14 cellular contexts compared by ENCODE assay signal in the genomic region with DNA sequence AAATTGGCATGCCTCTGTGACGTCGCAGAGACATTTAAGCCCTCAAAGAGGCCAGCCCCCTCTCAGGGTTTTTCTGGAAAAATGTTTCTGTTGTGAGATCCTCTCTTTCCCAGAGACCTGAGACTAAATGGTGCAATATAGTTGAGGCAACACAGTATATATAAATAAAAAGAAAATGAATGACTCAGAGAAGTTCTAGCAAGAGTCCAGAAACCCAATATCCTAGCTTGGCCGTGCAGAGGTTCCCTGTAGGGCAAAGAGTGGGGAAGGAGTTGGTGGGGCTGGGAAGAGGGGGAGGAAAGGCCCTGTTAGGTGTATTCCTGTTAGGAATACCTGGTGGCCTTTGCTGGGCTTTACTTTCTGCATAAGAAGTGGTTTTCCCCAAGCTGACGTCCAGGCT.
DNase-seq lines count a peak whose midpoint lies in the region; ATAC-seq and TF ChIP-seq lines count a peak whose summit lies in the region.
"Had no signal": no experiment of that assay in that cellular context is flagged by ENCODE, and none has a peak within 500 bp of the region (broad histone marks: within the 10 kb centered on the region; RNA-seq: fewer than 3 reads in every experiment).

No MANE protein-coding gene starts in this region.

- no peak overlapping the region for H3K18ac ChIP-seq in IMR-90 (ENCODE audit: low read depth, low read length)

- no peak overlapping the region for H2BK15ac ChIP-seq in IMR-90 (ENCODE audit: low read depth, low read length)

- H3K27ac ChIP-seq in IMR-90 (ENCODE audit: insufficient read depth, low read length) (no peak overlapping the region), neural progenitor cell (no peak overlapping the region), tibial artery (peak overlapping the region; percentile 79 to 83)
- H3K27ac ChIP-seq: BLaER1, HL-60, PC-9 had no signal

- peaks cover 4% of the 10 kb centered on the region for H3K27me3 ChIP-seq in IMR-90 (ENCODE audit: control insufficient read depth, insufficient read depth, low read length)
- no peaks in the 10 kb centered on the region for H3K27me3 ChIP-seq in neural progenitor cell
- H3K27me3 ChIP-seq in tibial artery = no peaks in the 10 kb centered on the region
- H3K27me3 ChIP-seq: BLaER1 had no signal

- TF ChIP-seq RAD21 in IMR-90 (IDR thresholded peaks at IDR 0.05; ENCODE audit: low read length) = no peak

- no peak overlapping the region for H3K14ac ChIP-seq in IMR-90 (replicated peaks; ENCODE audit: low read depth, low read length)

- H3K27ac Mint-ChIP-seq in neural progenitor cell (peak overlapping the region; percentile 82), chondrocyte (ENCODE audit: unreplicated experiment) (no peak overlapping the region)
- H3K27ac Mint-ChIP-seq in activated T-cell treated with anti-CD3 and anti-CD28 coated beads, Interleukin-2, amount 50 U/mL, for 72 hours = no peak overlapping the region
- H3K27ac Mint-ChIP-seq: CD8-positive, alpha-beta T cell had no signal

- H2AFZ ChIP-seq in IMR-90 (replicated peaks; ENCODE audit: low read length, poor library complexity) (no peak overlapping the region), neural progenitor cell (replicated peaks) (no peak overlapping the region)
- H2AFZ ChIP-seq: PC-9 had no signal

- ATAC-seq in IMR-90 (ENCODE audit: low read depth) = no peak
- no peak for ATAC-seq in activated T-cell treated with anti-CD3 and anti-CD28 coated beads, Interleukin-2, amount 50 U/mL, for 72 hours (replicated peaks in 1 of 2)
- ATAC-seq: CD8-positive, alpha-beta T cell; HCT116 had no signal

- H3K4me3 Mint-ChIP-seq in neural progenitor cell (no peak overlapping the region), chondrocyte (ENCODE audit: unreplicated experiment) (no peak overlapping the region)
- H3K4me3 Mint-ChIP-seq in activated T-cell treated with anti-CD3 and anti-CD28 coated beads, Interleukin-2, amount 50 U/mL, for 72 hours = no peak overlapping the region
- H3K4me3 Mint-ChIP-seq: CD8-positive, alpha-beta T cell had no signal

- H2AK5ac ChIP-seq in IMR-90 (ENCODE audit: low read depth, low read length) = no peak overlapping the region

- no peak overlapping the region for H2AK9ac ChIP-seq in IMR-90 (replicated peaks; ENCODE audit: low read depth, low read length, poor library complexity)

- H3K27me3 Mint-ChIP-seq in neural progenitor cell (ENCODE audit: insufficient read depth, low read depth) (peaks cover 10% of the 10 kb centered on the region), chondrocyte (ENCODE audit: low read depth) (no peaks in the 10 kb centered on the region)
- H3K27me3 Mint-ChIP-seq in activated T-cell treated with anti-CD3 and anti-CD28 coated beads, Interleukin-2, amount 50 U/mL, for 72 hours (ENCODE audit: low read depth) = peaks cover 10% of the 10 kb centered on the region

- dilution Hi-C loops in IMR-90 (cut with HindIII; ENCODE audit: low sequenced_read_pairs, unreplicated experiment) = no loop called here

- H3K9me3 ChIP-seq in IMR-90 (ENCODE audit: control insufficient read depth, insufficient read depth, low read length) = no peaks in the 10 kb centered on the region
- no peaks in the 10 kb centered on the region for H3K9me3 ChIP-seq in neural progenitor cell (ENCODE audit: low read depth)
- H3K9me3 ChIP-seq in tibial artery = no peaks in the 10 kb centered on the region
- H3K9me3 ChIP-seq: BLaER1 had no signal

- no peak overlapping the region for H3K56ac ChIP-seq in IMR-90 (ENCODE audit: extremely low read depth, insufficient read depth, low read length)

- TF ChIP-seq POLR2A in IMR-90 (IDR thresholded peaks at IDR 0.05; ENCODE audit: low read depth, low read length) = no peak

- no peak overlapping the region for H4K91ac ChIP-seq in IMR-90 (ENCODE audit: insufficient read depth, low read depth, low read length)

- no peak overlapping the region for H2BK20ac ChIP-seq in IMR-90 (ENCODE audit: low read depth, low read length)

- H3K9me3 Mint-ChIP-seq in neural progenitor cell (peaks cover 4% of the 10 kb centered on the region), chondrocyte (ENCODE audit: low read depth) (peaks cover 3% of the 10 kb centered on the region)
- no peaks in the 10 kb centered on the region for H3K9me3 Mint-ChIP-seq in activated T-cell treated with anti-CD3 and anti-CD28 coated beads, Interleukin-2, amount 50 U/mL, for 72 hours
- H3K9me3 Mint-ChIP-seq: CD8-positive, alpha-beta T cell had no signal

- H3K36me3 Mint-ChIP-seq in neural progenitor cell = no peaks in the 10 kb centered on the region
- H3K36me3 Mint-ChIP-seq in activated T-cell treated with anti-CD3 and anti-CD28 coated beads, Interleukin-2, amount 50 U/mL, for 72 hours (ENCODE audit: insufficient read depth in 2 of 2) = peaks cover 0 to 3% of the 10 kb centered on the region in 2 donors
- no peaks in the 10 kb centered on the region for H3K36me3 Mint-ChIP-seq in chondrocyte (ENCODE audit: low read depth)
- H3K36me3 Mint-ChIP-seq: CD8-positive, alpha-beta T cell had no signal

- H3K79me1 ChIP-seq in IMR-90 (ENCODE audit: low read depth in 1 of 2, low read length in 2 of 2) = no peaks in the 10 kb centered on the region

- in situ Hi-C loops in IMR-90 (cut with MboI; ENCODE audit: low sequenced_read_pairs) = loop anchor here (5.0 to 25.0 kb wide), 5 partner anchors 155 to 705 kb away; no protein-coding TSS in a partner anchor

- H3K4me3 ChIP-seq in IMR-90 (ENCODE audit: insufficient read depth, low read depth, low read length) (no peak overlapping the region), neural progenitor cell (no peak overlapping the region), tibial artery (no peak overlapping the region)
- H3K4me3 ChIP-seq: BLaER1, PC-9 had no signal

- no peaks in the 10 kb centered on the region for H4K20me1 ChIP-seq in IMR-90 (ENCODE audit: insufficient read depth, low read length)
- no peaks in the 10 kb centered on the region for H4K20me1 ChIP-seq in neural progenitor cell (ENCODE audit: low read depth)
- H4K20me1 ChIP-seq: BLaER1 had no signal

- H3K9ac ChIP-seq in IMR-90 (ENCODE audit: low read depth, low read length) (no peak overlapping the region), neural progenitor cell (no peak overlapping the region)
- H3K9ac ChIP-seq: BLaER1 had no signal

- peaks cover 10% of the 10 kb centered on the region for H3F3A ChIP-seq in neural progenitor cell (ENCODE audit: low read depth)

- no peak overlapping the region for H3K23ac ChIP-seq in IMR-90 (ENCODE audit: low read depth, low read length)

- no peak overlapping the region for H3K4ac ChIP-seq in IMR-90 (ENCODE audit: low read depth, low read length)

- H3K4me1 ChIP-seq in IMR-90 (ENCODE audit: control insufficient read depth, insufficient read depth, low read length) = peaks cover 6% of the 10 kb centered on the region; the same call in 1 of the 2 replicates
- H3K4me1 ChIP-seq in neural progenitor cell = peaks cover 29% of the 10 kb centered on the region
- peaks cover 0 to 49% (median 44%) of the 10 kb centered on the region in 4 donors for H3K4me1 ChIP-seq in tibial artery

- intact Hi-C loops in IMR-90 (cut with micrococcal nuclease) = loop anchor here (2.0 to 10.0 kb wide), 4 partner anchors 423 to 1240 kb away; no protein-coding TSS in a partner anchor
- intact Hi-C loops in tibial artery (cut with DNase I; ENCODE audit: low total_unique reads) = loop anchor here (2.0 to 5.0 kb wide), 2 partner anchors 157 to 535 kb away; no protein-coding TSS in a partner anchor

- no TSS peak for BruUV-seq in IMR-90 (replicated peaks; lab: Mats Ljungman, UMichigan)

- TF ChIP-seq CTCF in IMR-90 (conservative IDR thresholded peaks at IDR 0.05; ENCODE audit: low read depth, low read length) = no peak
- no peak for TF ChIP-seq CTCF in neural progenitor cell (IDR thresholded peaks at IDR 0.05)
- no peak for TF ChIP-seq CTCF in tibial artery (IDR thresholded peaks at IDR 0.05)
- TF ChIP-seq CTCF in chondrocyte (IDR thresholded peaks at IDR 0.05) = no peak

- no peak overlapping the region for H4K5ac ChIP-seq in IMR-90 (ENCODE audit: low read depth, low read length)

- peaks cover 43% of the 10 kb centered on the region for H3K4me1 Mint-ChIP-seq in neural progenitor cell
- H3K4me1 Mint-ChIP-seq in activated T-cell treated with anti-CD3 and anti-CD28 coated beads, Interleukin-2, amount 50 U/mL, for 72 hours (ENCODE audit: low read depth) = peaks cover 32% of the 10 kb centered on the region
- H3K4me1 Mint-ChIP-seq in chondrocyte (ENCODE audit: low read depth) = peaks cover 40% of the 10 kb centered on the region

- CTCF ChIA-PET in IMR-90 (lab: Yijun Ruan, JAX) = interaction anchor here (3.7 kb wide), 1 partner anchor 156 kb away, joined by 36 read pairs; no protein-coding TSS in a partner anchor

- POLR2A ChIA-PET in IMR-90 (lab: Charles Lee; ENCODE audit: unreplicated experiment) = interaction anchor here (0.6 kb wide), 1 partner anchor 888 kb away, joined by 5 read pairs; no protein-coding TSS in a partner anchor

- H3K36me3 ChIP-seq in IMR-90 (ENCODE audit: control insufficient read depth, insufficient read depth, low read length) (no peaks in the 10 kb centered on the region), neural progenitor cell (no peaks in the 10 kb centered on the region), tibial artery (no peaks in the 10 kb centered on the region)
- H3K36me3 ChIP-seq: BLaER1 had no signal

- H2BK120ac ChIP-seq in IMR-90 (ENCODE audit: low read depth, low read length) = no peak overlapping the region

- no CpG with 5 or more reads among the region's 4 CpGs for WGBS in IMR-90 (ENCODE audit: extremely low coverage in 2 of 2, insufficient read length in 1 of 2), 2 experiments

- H3K4me2 ChIP-seq in IMR-90 (ENCODE audit: low read depth, low read length) = no peak overlapping the region
- no peak overlapping the region for H3K4me2 ChIP-seq in neural progenitor cell
- H3K4me2 ChIP-seq: BLaER1, PC-9 had no signal

- H3K9me1 ChIP-seq in IMR-90 (ENCODE audit: insufficient read depth, low read length) = no peaks in the 10 kb centered on the region

- no peaks in the 10 kb centered on the region for H3K79me2 ChIP-seq in neural progenitor cell (ENCODE audit: low read depth)

- DNase-seq in IMR-90 = peak; percentile 5
- DNase-seq in dedifferentiated amniotic fluid mesenchymal stem cell (ENCODE audit: extremely low spot score) = peak; percentile 15
- DNase-seq in neural progenitor cell (ENCODE audit: low spot score) = no peak
- DNase-seq in tibial artery = no peak
- no peak for DNase-seq in NCI-H1092 (lab: John Stamatoyannopoulos, UW)
- no peak for DNase-seq in activated T-cell treated with anti-CD3 and anti-CD28 coated beads, Interleukin-2, amount 50 U/mL, for 72 hours
- DNase-seq in chondrocyte (ENCODE audit: low spot score) = no peak
- DNase-seq: CD8-positive, alpha-beta T cell; MV-4-11; NCI-H524; PC-9 had no signal

- no peak overlapping the region for H4K8ac ChIP-seq in IMR-90 (ENCODE audit: low read depth in 2 of 2, low read length in 2 of 2)

- H2BK5ac ChIP-seq in IMR-90 (ENCODE audit: low read depth, low read length, poor library complexity, severe bottlenecking) = no peak overlapping the region

TF ChIP-seq in IMR-90, 13 proteins besides CTCF, POLR2A, EP300 and RAD21 (continues in another document):
- TF ChIP-seq CEBPB (IDR thresholded peaks at IDR 0.05; ENCODE audit: low read depth, low read length) = no peak
- TF ChIP-seq RFX5 (IDR thresholded peaks at IDR 0.05; ENCODE audit: low read depth, low read length) = no peak

Comparison
In these comparisons a context has a peak if more than half of its experiments do, and no peak if none do; other contexts are left out.
1. DNase-seq: peak in IMR-90 (single experiment) and dedifferentiated amniotic fluid mesenchymal stem cell (single experiment); none in neural progenitor cell (single experiment), tibial artery (0 of 2), NCI-H1092 (single experiment), activated T-cell treated with anti-CD3 and anti-CD28 coated beads, Interleukin-2, amount 50 U/mL, for 72 hours (0 of 2) and chondrocyte (single experiment).
2. H3K27ac ChIP-seq: peak in tibial artery (2 of 2); none in IMR-90 (single experiment) and neural progenitor cell (single experiment).